In the genomic region with DNA sequence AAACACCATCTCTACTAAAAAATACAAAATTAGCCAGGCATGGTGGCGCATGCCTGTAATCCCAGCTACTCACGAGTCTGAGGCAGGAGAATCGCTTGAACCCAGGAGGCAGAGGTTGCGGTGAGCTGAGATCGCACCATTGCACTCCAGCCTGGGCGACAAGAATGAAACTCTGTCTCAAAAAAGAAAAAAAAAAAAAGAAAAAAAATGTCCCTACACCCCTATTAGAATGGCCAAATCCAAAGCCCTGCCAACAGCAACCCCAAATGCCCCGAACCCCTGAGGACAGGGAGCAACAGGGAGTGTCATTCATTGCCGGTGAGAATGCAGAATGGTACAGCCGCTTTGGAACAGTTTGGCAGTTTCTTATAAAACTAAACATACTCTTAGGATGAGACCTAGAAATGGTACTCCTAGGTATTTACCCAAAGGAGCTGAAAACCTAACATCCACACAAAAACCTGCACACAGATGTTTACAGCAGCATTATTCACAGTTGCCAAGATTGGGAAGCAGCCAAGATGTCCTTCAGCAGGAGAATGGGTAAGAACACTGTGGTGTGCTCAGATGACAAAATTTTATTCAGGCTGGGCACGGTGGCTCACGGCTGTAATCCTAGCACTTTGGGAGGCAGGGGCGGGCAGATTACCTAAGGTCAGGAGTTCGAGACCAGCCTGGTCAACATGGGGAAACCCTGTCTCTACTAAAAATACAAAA, we compare ENCODE assay signal across 14 cellular contexts. TPM values are rescaled to one million over a fixed set of nuclear protein-coding genes. Genes with fewer than 3 reads are reported as not detected.
"Had no signal": no experiment of that assay in that cellular context is flagged by ENCODE, and none has a peak within 500 bp of the region (broad histone marks: within the 10 kb centered on the region; RNA-seq: fewer than 3 reads in every experiment).

No MANE protein-coding gene starts in this region.

RNA-seq across cellular contexts. Expression of gene FUT5, which starts 13.0 kb away (rescaled TPM):
- total RNA-seq: activated CD8-positive, alpha-beta memory T cell treated with anti-CD3 and anti-CD28 coated beads, Interleukin-2, amount 10 ng/mL, durations not matched to agents 7 days and 5 days; activated CD8-positive, alpha-beta T cell treated with anti-CD3 and anti-CD28 coated beads, Interleukin-2, amount 10 ng/mL, durations not matched to agents 7 days and 5 days; activated T-helper 2 cell treated with anti-CD3 and anti-CD28 coated beads, Interferon-gamma antibody, Interleukin-2, Interleukin-4, amounts not matched to agents 10 μg/mL and 5 μg/mL and 100 μg/mL, durations not matched to agents 14 hours and 24 hours and 36 hours; fibroblast of villous mesenchyme; left cardiac atrium; mammary epithelial cell; mucosa of gallbladder; pancreas; prostate gland; spleen; temporal lobe; uterus had no signal
- polyA plus RNA-seq: keratinocyte, mammary epithelial cell, pancreas, spleen had no signal

RNA-seq across cellular contexts. Expression of gene FUT3, which starts 32.1 kb away (rescaled TPM):
- total RNA-seq: activated CD4-positive, alpha-beta T cell treated with anti-CD3 and anti-CD28 coated beads for 36 hours; activated CD8-positive, alpha-beta memory T cell treated with anti-CD3 and anti-CD28 coated beads, Interleukin-2, amount 10 ng/mL, durations not matched to agents 7 days and 5 days; activated CD8-positive, alpha-beta T cell treated with anti-CD3 and anti-CD28 coated beads, Interleukin-2, amount 10 ng/mL, durations not matched to agents 7 days and 5 days; activated T-helper 2 cell treated with anti-CD3 and anti-CD28 coated beads, Interferon-gamma antibody, Interleukin-2, Interleukin-4, amounts not matched to agents 10 μg/mL and 5 μg/mL and 100 μg/mL, durations not matched to agents 14 hours and 24 hours and 36 hours; left cardiac atrium; spleen had no signal
